In genomic region chr9:96040591-96041461, GRCh38 we compare ENCODE assay signal across 11 cellular contexts.
A peak's percentile ranks its signal among the peaks of the same experiment; 100 is the strongest.
DNase-seq lines count a peak whose midpoint lies in the region; ATAC-seq and TF ChIP-seq lines count a peak whose summit lies in the region.
"Had no signal": no experiment of that assay in that cellular context is flagged by ENCODE, and none has a peak within 500 bp of the region (broad histone marks: within the 10 kb centered on the region; RNA-seq: fewer than 3 reads in every experiment).

No MANE protein-coding gene starts in this region.

- peaks cover 10 to 27% of the 10 kb centered on the region in 2 experiments for H3K27me3 ChIP-seq in mesenchymal stem cell (ENCODE audit: control insufficient read depth in 1 of 2, insufficient read depth in 1 of 2, low read length in 2 of 2)

- H2BK15ac ChIP-seq in mesenchymal stem cell (ENCODE audit: low read depth, poor library complexity, severe bottlenecking), result no peak overlapping the region

- H3K4me2 ChIP-seq in mesenchymal stem cell (ENCODE audit: low read length, poor library complexity, severe bottlenecking), result no peak overlapping the region
- H3K4me2 ChIP-seq: smooth muscle cell had no signal

- no peak overlapping the region for H2AFZ ChIP-seq in mesenchymal stem cell (ENCODE audit: low read depth, low read length)

- H3K4me3 ChIP-seq in WI38 (ENCODE audit: low read depth, low read length), result peak overlapping the region; percentile 1; the same call in 1 of the 2 replicates
- no peak overlapping the region for H3K4me3 ChIP-seq in mesenchymal stem cell (ENCODE audit: insufficient read depth in 1 of 2, low read depth in 1 of 2, low read length in 2 of 2)
- H3K4me3 ChIP-seq: smooth muscle cell had no signal

- peak; percentile 17 for DNase-seq in Right ventricle myocardium superior
- no peak for DNase-seq in left cardiac atrium
- DNase-seq in mesenchymal stem cell, result peak; percentile 41
- DNase-seq in activated CD4-positive, alpha-beta T cell treated with anti-CD3 and anti-CD28 coated beads for 48 hours, result no peak
- no peak for DNase-seq in NCI-H2227 (lab: John Stamatoyannopoulos, UW; ENCODE audit: unreplicated experiment)
- DNase-seq: activated T-cell treated with anti-CD3 and anti-CD28 coated beads for 4 hours, erythroblast had no signal

- H4K8ac ChIP-seq in mesenchymal stem cell (ENCODE audit: low read length), result no peak overlapping the region

- WGBS in mesenchymal stem cell, result 42% methylated on average over 21 of the region's 21 CpGs

- no peaks in the 10 kb centered on the region for H3K79me1 ChIP-seq in mesenchymal stem cell (replicated peaks; ENCODE audit: low read length, poor library complexity, severe bottlenecking)

- H3K36me3 ChIP-seq in mesenchymal stem cell (ENCODE audit: control insufficient read depth in 1 of 2, insufficient read depth in 2 of 2, low read depth in 1 of 2, low read length in 2 of 2), result no peaks in the 10 kb centered on the region

- H3K4ac ChIP-seq in mesenchymal stem cell (ENCODE audit: low read depth in 1 of 2, low read length in 2 of 2), result no peak overlapping the region

- peak overlapping the region in 1 of 2 experiments; percentile 50 for H3K18ac ChIP-seq in mesenchymal stem cell (ENCODE audit: low read depth in 1 of 2, low read length in 2 of 2)

- peak overlapping the region in 1 of 2 experiments; percentile 84 for H3K14ac ChIP-seq in mesenchymal stem cell (ENCODE audit: low read length in 2 of 2)

- no peak overlapping the region for H2BK5ac ChIP-seq in mesenchymal stem cell (ENCODE audit: low read depth, low read length, poor library complexity, severe bottlenecking)

- H4K91ac ChIP-seq in mesenchymal stem cell (ENCODE audit: low read length), result peak overlapping the region; percentile 6

- TF ChIP-seq CTCF in WI38 (IDR thresholded peaks at IDR 0.05; ENCODE audit: low read depth, low read length), result no peak

- no peak for ATAC-seq in Right ventricle myocardium superior (ENCODE audit: poor library complexity)
- ATAC-seq in left cardiac atrium, result no peak
- ATAC-seq in GM19328 (IDR thresholded peaks at IDR 0.05; ENCODE audit: unreplicated experiment), result no peak
- no peak for ATAC-seq in GM18873 (IDR thresholded peaks at IDR 0.05; ENCODE audit: low FRiP score, unreplicated experiment)

- intact Hi-C loops in Right ventricle myocardium superior (cut with DNase I), result no loop called here
- intact Hi-C loops in left cardiac atrium (cut with DNase I), result no loop called here

- no peak overlapping the region for H3K27ac ChIP-seq in mesenchymal stem cell (ENCODE audit: low read length, poor library complexity, severe bottlenecking)

- H2BK12ac ChIP-seq in mesenchymal stem cell (ENCODE audit: low read length in 2 of 2), result peak overlapping the region in 1 of 2 experiments; percentile 76

- H2AK5ac ChIP-seq in mesenchymal stem cell (ENCODE audit: low read length, severe bottlenecking), result no peak overlapping the region

- H3K9me3 ChIP-seq in mesenchymal stem cell (ENCODE audit: control insufficient read depth, low read length), result peaks cover 17% of the 10 kb centered on the region

- H3K4me1 ChIP-seq in mesenchymal stem cell (ENCODE audit: control insufficient read depth, insufficient read depth, low read depth, low read length), result no peaks in the 10 kb centered on the region

- no peak overlapping the region for H3K9ac ChIP-seq in mesenchymal stem cell (ENCODE audit: low read length)

- no peak overlapping the region for H2BK120ac ChIP-seq in mesenchymal stem cell (ENCODE audit: low read depth, low read length)

- H3K23ac ChIP-seq in mesenchymal stem cell (ENCODE audit: low read length in 2 of 2), result peak overlapping the region in 1 of 2 experiments; percentile 5

Comparison
In these comparisons a context has a peak if more than half of its experiments do, and no peak if none do; other contexts are left out.
1. DNase-seq: peak in Right ventricle myocardium superior (single experiment) and mesenchymal stem cell (single experiment); none in left cardiac atrium (single experiment), activated CD4-positive, alpha-beta T cell treated with anti-CD3 and anti-CD28 coated beads for 48 hours (single experiment) and NCI-H2227 (single experiment).